Comparison of ENCODE assay signal across 1 cellular context in the genomic region with DNA sequence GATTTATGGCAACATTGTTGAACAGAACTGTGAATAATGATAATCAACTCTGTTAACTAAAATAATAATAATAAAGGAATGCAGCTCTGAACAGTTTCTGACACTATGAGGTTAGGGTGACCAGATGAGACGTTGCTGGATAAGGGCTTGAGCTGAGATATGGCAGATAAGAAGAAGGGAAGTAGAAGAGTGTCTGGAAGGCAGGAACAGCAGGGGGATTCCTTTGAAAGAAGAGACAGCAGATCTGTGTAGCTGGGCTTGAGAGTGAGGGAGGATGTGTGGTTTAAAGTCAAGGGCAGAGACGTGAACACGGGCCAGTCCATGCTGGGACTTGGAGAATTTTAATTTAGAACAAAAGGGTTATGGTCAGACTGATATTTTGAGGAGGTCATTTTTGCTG.
TF ChIP-seq lines count a peak whose summit lies in the region.

No MANE protein-coding gene starts in this region.

TF ChIP-seq in WTC11, 78 proteins besides CTCF, POLR2A, EP300 and RAD21 (continued from another document):
- no peak for TF ChIP-seq IRF1 (CRISPR knock-in tag; IDR thresholded peaks at IDR 0.05)
